Comparison of ENCODE assay signal across 13 cellular contexts in the genomic region with DNA sequence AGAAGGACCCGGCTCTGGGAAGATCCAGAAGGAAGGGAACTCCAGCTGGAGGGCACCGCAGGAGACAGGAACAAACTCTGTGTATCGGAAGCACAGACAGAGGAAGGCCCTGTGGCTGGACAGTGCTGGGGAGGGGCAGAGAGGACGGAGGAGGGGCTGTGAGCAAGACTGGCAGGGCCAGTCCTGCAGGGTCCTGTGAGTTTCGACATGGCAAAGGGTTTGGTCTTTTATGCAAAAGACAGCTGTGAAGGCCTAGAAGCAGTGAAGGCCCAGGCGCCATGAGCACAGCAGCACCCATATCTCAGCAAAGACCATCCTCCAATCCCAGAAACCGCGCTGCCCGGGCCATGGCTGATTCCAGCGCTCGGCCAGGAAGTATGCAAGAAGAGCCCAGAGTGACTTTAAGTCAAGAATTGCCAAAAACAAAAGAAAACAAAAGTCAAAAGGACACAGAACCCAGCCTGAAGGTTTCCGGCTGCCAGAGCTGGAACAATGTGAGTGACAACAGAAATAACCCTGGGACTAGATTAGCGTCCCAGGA.
DNase-seq lines count a peak whose midpoint lies in the region; ATAC-seq, FAIRE-seq and TF ChIP-seq lines count a peak whose summit lies in the region.
"Had no signal": no experiment of that assay in that cellular context is flagged by ENCODE, and none has a peak within 500 bp of the region (broad histone marks: within the 10 kb centered on the region; RNA-seq: fewer than 3 reads in every experiment).

No MANE protein-coding gene starts in this region.

- POLR2A ChIA-PET in OCI-LY7 (lab: Charles Lee) = no interaction called here

- peak overlapping the region; percentile 4 for H3K27ac ChIP-seq in caudate nucleus (ENCODE audit: low read depth, low read length)
- H3K27ac ChIP-seq in keratinocyte (ENCODE audit: control insufficient read depth, insufficient read depth, low read length) = no peak overlapping the region
- H3K27ac ChIP-seq in thoracic aorta = peak overlapping the region; percentile 45 to 70
- H3K27ac ChIP-seq in OCI-LY7 (ENCODE audit: low read depth, low read length, poor library complexity, severe bottlenecking) = no peak overlapping the region

- peak; percentile 61 for ATAC-seq in thoracic aorta (ENCODE audit: insufficient number of reproducible peaks, low FRiP score, low read depth)
- no peak for ATAC-seq in HG02852 (IDR thresholded peaks at IDR 0.05; ENCODE audit: unreplicated experiment)
- no peak for ATAC-seq in GM18517 (IDR thresholded peaks at IDR 0.05; ENCODE audit: unreplicated experiment)
- ATAC-seq: Panc1 had no signal

- peak; percentile 13 for FAIRE-seq in keratinocyte (lab: Jason Lieb, UNC)

- H3K9ac ChIP-seq in keratinocyte (ENCODE audit: control insufficient read depth, extremely low read depth, insufficient read depth, low read length) = no peak overlapping the region

- CTCF ChIA-PET in OCI-LY7 (lab: Charles Lee; ENCODE audit: unreplicated experiment) = no interaction called here

- H3K4me1 ChIP-seq in keratinocyte (ENCODE audit: control insufficient read depth, extremely low read depth, insufficient read depth, low read length) (peaks cover 7% of the 10 kb centered on the region), thoracic aorta (ENCODE audit: control insufficient read depth in 1 of 2, low read depth in 2 of 2) (peaks cover 9 to 40% of the 10 kb centered on the region in 2 donors), OCI-LY7 (ENCODE audit: insufficient read depth, low read length, poor library complexity, severe bottlenecking) (no peaks in the 10 kb centered on the region)

- H3K9me2 ChIP-seq in OCI-LY7 (ENCODE audit: insufficient read depth, low read length) = no peaks in the 10 kb centered on the region

- no peak for TF ChIP-seq CTCF in keratinocyte (optimal IDR thresholded peaks at IDR 0.05 in 1 of 3, IDR thresholded peaks at IDR 0.05 in 1 of 3, conservative IDR thresholded peaks at IDR 0.05 in 1 of 3; ENCODE audit: extremely low read depth in 1 of 3, insufficient read depth in 2 of 3, low read length in 3 of 3)
- no peak for TF ChIP-seq CTCF in thoracic aorta (IDR thresholded peaks at IDR 0.05)
- TF ChIP-seq CTCF in OCI-LY7 (conservative IDR thresholded peaks at IDR 0.05; ENCODE audit: low read length) = no peak

- H2AFZ ChIP-seq in keratinocyte (ENCODE audit: control insufficient read depth, low read length) (no peak overlapping the region), OCI-LY7 (ENCODE audit: low read length) (no peak overlapping the region)

- dilution Hi-C loops in keratinocyte (cut with MboI; ENCODE audit: extremely low pct_ligation_motif_present, low sequenced_read_pairs) = no loop called here

- peaks cover 6% of the 10 kb centered on the region for H4K20me1 ChIP-seq in keratinocyte (ENCODE audit: control insufficient read depth, extremely low read depth, insufficient read depth, low read length)
- no peaks in the 10 kb centered on the region for H4K20me1 ChIP-seq in OCI-LY7 (ENCODE audit: insufficient read depth, low read length)

- H3K4me2 ChIP-seq in keratinocyte (ENCODE audit: control insufficient read depth, extremely low read depth, insufficient read depth, low read depth, low read length) (no peak overlapping the region), OCI-LY7 (ENCODE audit: low read length) (no peak overlapping the region)

- H3K36me3 ChIP-seq in keratinocyte (ENCODE audit: control insufficient read depth in 2 of 2, extremely low read depth in 1 of 2, insufficient read depth in 2 of 2, low read length in 2 of 2) (peaks cover 23 to 27% of the 10 kb centered on the region in 2 experiments), thoracic aorta (peaks cover 11% of the 10 kb centered on the region), OCI-LY7 (ENCODE audit: insufficient read depth, low read length) (peaks cover 8% of the 10 kb centered on the region; the same call in 1 of the 2 replicates)

- H3K27me3 ChIP-seq in keratinocyte (ENCODE audit: control insufficient read depth, extremely low read depth, insufficient read depth, low read length) = no peaks in the 10 kb centered on the region
- H3K27me3 ChIP-seq in thoracic aorta (replicated peaks; ENCODE audit: insufficient read depth) = no peaks in the 10 kb centered on the region

- H3K9me3 ChIP-seq in keratinocyte (ENCODE audit: control insufficient read depth, low read depth, low read length) (no peaks in the 10 kb centered on the region), thoracic aorta (no peaks in the 10 kb centered on the region), OCI-LY7 (ENCODE audit: low read length) (no peaks in the 10 kb centered on the region)

- intact Hi-C loops in OCI-LY7 (cut with micrococcal nuclease; ENCODE audit: unreplicated experiment) = no loop called here

- peak; percentile 55 for DNase-seq in HPDE6-E6E7 (ENCODE audit: extremely low spot score)
- no peak for DNase-seq in caudate nucleus (lab: John Stamatoyannopoulos, UW)
- DNase-seq in keratinocyte (ENCODE audit: low read depth, low spot score) = no peak
- no peak for DNase-seq in thoracic aorta (ENCODE audit: low spot score)
- no peak for DNase-seq in OCI-LY7 (ENCODE audit: low spot score)
- DNase-seq in NCI-H1930 (lab: John Stamatoyannopoulos, UW) = no peak
- DNase-seq: activated CD4-positive, alpha-beta T cell treated with anti-CD3 and anti-CD28 coated beads for 48 hours; activated naive CD8-positive, alpha-beta T cell treated with anti-CD3 and anti-CD28 coated beads for 36 hours; NCI-H1417 treated with DMSO at 0.1 percent for 48 hours; stimulated activated naive CD4-positive, alpha-beta T cell had no signal

- BruUV-seq in OCI-LY7 (replicated peaks; lab: Mats Ljungman, UMichigan) = no TSS peak

- H3K4me3 ChIP-seq in keratinocyte (ENCODE audit: control insufficient read depth in 2 of 3, extremely low read depth in 1 of 3, insufficient read depth in 2 of 3, low read depth in 1 of 3, low read length in 3 of 3) (no peak overlapping the region), thoracic aorta (peak overlapping the region; percentile 17), OCI-LY7 (ENCODE audit: low read depth, low read length, poor library complexity, severe bottlenecking) (no peak overlapping the region)

- H3K79me2 ChIP-seq in keratinocyte (ENCODE audit: control insufficient read depth, insufficient read depth, low read length) = no peaks in the 10 kb centered on the region
- H3K79me2 ChIP-seq in OCI-LY7 (ENCODE audit: insufficient read depth, low read depth, low read length) = no peaks in the 10 kb centered on the region

- no peaks in the 10 kb centered on the region for H3K9me1 ChIP-seq in keratinocyte (ENCODE audit: control insufficient read depth, extremely low read depth, insufficient read depth, low read length)

Comparison
In these comparisons a context has a peak if more than half of its experiments do, and no peak if none do; other contexts are left out.
1. H3K27ac ChIP-seq: peak in caudate nucleus (single experiment) and thoracic aorta (2 of 2); none in keratinocyte (single experiment) and OCI-LY7 (single experiment).